Comparison of ENCODE assay signal across 31 cellular contexts in genomic region chr1:220448217-220448616, GRCh38.
DNase-seq lines count a peak whose midpoint lies in the region; ATAC-seq lines count a peak whose summit lies in the region.
"Had no signal": no experiment of that assay in that cellular context is flagged by ENCODE, and none has a peak within 500 bp of the region (broad histone marks: within the 10 kb centered on the region; RNA-seq: fewer than 3 reads in every experiment).

No MANE protein-coding gene starts in this region.

- peak; percentile 59 for ATAC-seq in GM18909 (IDR thresholded peaks at IDR 0.05; ENCODE audit: poor library complexity, unreplicated experiment)
- ATAC-seq in HG02623 (IDR thresholded peaks at IDR 0.05; ENCODE audit: unreplicated experiment) = peak; percentile 61
- peak; percentile 61 for ATAC-seq in HG03565 (IDR thresholded peaks at IDR 0.05; ENCODE audit: unreplicated experiment)
- ATAC-seq: HepG2; right lobe of liver; stimulated activated effector memory CD8-positive, alpha-beta T cell treated with anti-CD3 and anti-CD28 coated beads, Interleukin-12 subunit alpha, Interleukin-12 subunit beta, amount 100 ng/mL, for 72 hours; upper lobe of right lung had no signal

- intact Hi-C loops in posterior cingulate gyrus (cut with DNase I) = no loop called here

- peak; percentile 78 for DNase-seq in foreskin melanocyte
- DNase-seq in COR-L47 (lab: John Stamatoyannopoulos, UW) = no peak
- DNase-seq in posterior cingulate gyrus = no peak
- DNase-seq in NCI-H524 (lab: John Stamatoyannopoulos, UW) = no peak
- DNase-seq in NCI-H2196 (lab: John Stamatoyannopoulos, UW; ENCODE audit: unreplicated experiment) = no peak
- DNase-seq: activated CD4-positive, alpha-beta memory T cell treated with anti-CD3 and anti-CD28 coated beads for 36 hours; activated CD4-positive, CD25-positive, alpha-beta regulatory T cell treated with anti-CD3 and anti-CD28 coated beads, Interleukin-2, amount 50 U/mL, for 72 hours; activated CD8-positive, alpha-beta memory T cell treated with anti-CD3 and anti-CD28 coated beads, Interleukin-2, amount 50 U/mL, for 48 hours; activated naive CD4-positive, alpha-beta T cell treated with anti-CD3 and anti-CD28 coated beads, Interleukin-2, amount 50 U/mL, for 16 hours; amygdala; Caco-2; DMS79; GF-D8; GOT3; hippocampal formation; NCI-H1092; NCI-H1694 treated with DMSO at 0.1 percent for 48 hours; NCI-H2171 treated with DMSO at 0.1 percent for 48 hours; NCI-H526; right lobe of liver; SJCRH30; stimulated activated CD4-positive, alpha-beta T cell treated with anti-CD3 and anti-CD28 coated beads, Interleukin-12 subunit alpha, Interleukin-12 subunit beta, amount 100 ng/mL, for 4 hours; stimulated activated CD4-positive, alpha-beta T cell treated with anti-CD3 and anti-CD28 coated beads, Interleukin-4, amount 100 ng/mL, for 24 hours; substantia nigra; T-helper 1 cell; upper lobe of right lung had no signal
